In genomic region chr4:87044511-87045369, GRCh38 we compare ENCODE assay signal across 11 cellular contexts.
A peak's percentile ranks its signal among the peaks of the same experiment; 100 is the strongest.
DNase-seq lines count a peak whose midpoint lies in the region; ATAC-seq, FAIRE-seq and TF ChIP-seq lines count a peak whose summit lies in the region.
"Had no signal": no experiment of that assay in that cellular context is flagged by ENCODE, and none has a peak within 500 bp of the region (broad histone marks: within the 10 kb centered on the region; RNA-seq: fewer than 3 reads in every experiment).

No MANE protein-coding gene starts in this region.

- no peaks in the 10 kb centered on the region for H3K27me3 ChIP-seq in bronchial epithelial cell (ENCODE audit: control insufficient read depth, insufficient read depth, low read length)
- no peaks in the 10 kb centered on the region for H3K27me3 ChIP-seq in kidney epithelial cell (ENCODE audit: control insufficient read depth, insufficient read depth, low read length)

- H3K36me3 ChIP-seq in bronchial epithelial cell (ENCODE audit: control insufficient read depth, insufficient read depth, low read length) (peaks cover 10% of the 10 kb centered on the region), kidney epithelial cell (ENCODE audit: control insufficient read depth, insufficient read depth, low read length) (peaks cover 1% of the 10 kb centered on the region)

- peak; percentile 62 for FAIRE-seq in GM12892 (lab: Jason Lieb, UNC)
- FAIRE-seq in bronchial epithelial cell (lab: Jason Lieb, UNC): no peak

- intact Hi-C loops in sciatic nerve (cut with DNase I): no loop called here

- TF ChIP-seq CTCF in bronchial epithelial cell (IDR thresholded peaks at IDR 0.05; ENCODE audit: insufficient read depth, low read length, severe bottlenecking): no peak
- TF ChIP-seq CTCF in kidney epithelial cell (IDR thresholded peaks at IDR 0.05; ENCODE audit: insufficient read depth, low read length, poor library complexity, severe bottlenecking): no peak
- no peak for TF ChIP-seq CTCF in GM13976 (IDR thresholded peaks at IDR 0.05; ENCODE audit: borderline replicate concordance, control extremely low read depth, extremely low read depth, insufficient read depth, missing control alignments)

- H3K4me3 ChIP-seq in bronchial epithelial cell (ENCODE audit: low read depth, low read length) (no peak overlapping the region), kidney epithelial cell (ENCODE audit: low read depth, low read length) (no peak overlapping the region)
- H3K4me3 ChIP-seq: SK-N-MC had no signal

- ATAC-seq in sciatic nerve: peak; percentile 14
- no peak for ATAC-seq in GM21423 (IDR thresholded peaks at IDR 0.05; ENCODE audit: unreplicated experiment)

- in situ Hi-C loops in GM13976 (cut with MboI; ENCODE audit: low sequenced_read_pairs, unreplicated experiment): no loop called here

- no peak for TF ChIP-seq POLR2A in GM12892 (IDR thresholded peaks at IDR 0.05; ENCODE audit: low read depth, low read length)

- no peak for DNase-seq in GM12892 (ENCODE audit: insufficient read length)
- DNase-seq in bronchial epithelial cell (ENCODE audit: low read depth): peak; percentile 29
- DNase-seq in kidney epithelial cell (ENCODE audit: low read depth): peak; percentile 48
- no peak for DNase-seq in sciatic nerve (ENCODE audit: low spot score)
- no peak for DNase-seq in NCI-H1436 treated with DMSO at 0.1 percent for 48 hours (lab: John Stamatoyannopoulos, UW)
- DNase-seq in GM13976 (ENCODE audit: low spot score): no peak
- no peak for DNase-seq in activated naive CD4-positive, alpha-beta T cell treated with Interleukin-2 at 50 U/mL for 16 hours
- DNase-seq: Calu3, NCI-H146 had no signal

Comparison
In these comparisons a context has a peak if more than half of its experiments do, and no peak if none do; other contexts are left out.
1. DNase-seq: peak in bronchial epithelial cell (single experiment) and kidney epithelial cell (single experiment); none in GM12892 (single experiment), sciatic nerve (single experiment), NCI-H1436 treated with DMSO at 0.1 percent for 48 hours (single experiment), GM13976 (single experiment) and activated naive CD4-positive, alpha-beta T cell treated with Interleukin-2 at 50 U/mL for 16 hours (single experiment).